ENCODE assay signal across 2 cellular contexts in genomic region chr3:45007091-45007490, GRCh38.
TF ChIP-seq lines count a peak whose summit lies in the region.

No MANE protein-coding gene starts in this region.

TF ChIP-seq in IMR-90, 13 proteins besides CTCF, POLR2A, EP300 and RAD21:
- TF ChIP-seq RCOR1 (IDR thresholded peaks at IDR 0.05; ENCODE audit: insufficient replicate concordance, low read length) (no peak), RFX5 (IDR thresholded peaks at IDR 0.05; ENCODE audit: low read depth, low read length) (no peak), MAZ (IDR thresholded peaks at IDR 0.05; ENCODE audit: borderline replicate concordance, low read depth, low read length) (no peak), CEBPB (IDR thresholded peaks at IDR 0.05; ENCODE audit: low read depth, low read length) (no peak), FOS (IDR thresholded peaks at IDR 0.05; ENCODE audit: low read depth, low read length) (no peak), BHLHE40 (IDR thresholded peaks at IDR 0.05; ENCODE audit: low read depth, low read length) (no peak), NFE2L2 (IDR thresholded peaks at IDR 0.05; ENCODE audit: low read depth, low read length) (no peak), ELK1 (IDR thresholded peaks at IDR 0.05; ENCODE audit: borderline replicate concordance, low read depth, low read length) (no peak), SMC3 (IDR thresholded peaks at IDR 0.05; ENCODE audit: low read depth, low read length) (no peak), USF2 (IDR thresholded peaks at IDR 0.05; ENCODE audit: low read depth, low read length) (no peak), MXI1 (IDR thresholded peaks at IDR 0.05; ENCODE audit: borderline replicate concordance, low read depth, low read length) (no peak), CHD1 (IDR thresholded peaks at IDR 0.05; ENCODE audit: low read depth, low read length) (no peak), MAFK (IDR thresholded peaks at IDR 0.05; ENCODE audit: low read depth, low read length) (no peak)

TF ChIP-seq in GM12891, 5 proteins besides CTCF, POLR2A, EP300 and RAD21:
- TF ChIP-seq POLR2AphosphoS5 (IDR thresholded peaks at IDR 0.05; ENCODE audit: low read depth, low read length), result no peak
- TF ChIP-seq PAX5 (IDR thresholded peaks at IDR 0.05; ENCODE audit: insufficient read depth, low read length, severe bottlenecking), result no peak
- TF ChIP-seq TAF1 (IDR thresholded peaks at IDR 0.05; ENCODE audit: low read depth, low read length), result no peak
- no peak for TF ChIP-seq POU2F2 (IDR thresholded peaks at IDR 0.05; ENCODE audit: low read depth, low read length)
- no peak for TF ChIP-seq SPI1 (IDR thresholded peaks at IDR 0.05; ENCODE audit: low read depth, low read length)
